Comparison of ENCODE assay signal across 1 cellular context in genomic region chr5:72226950-72227349, GRCh38.
TF ChIP-seq lines count a peak whose summit lies in the region.

No MANE protein-coding gene starts in this region.

TF ChIP-seq in K562, 482 proteins besides CTCF, POLR2A, EP300 and RAD21 (continued from another document and continues in another):
- TF ChIP-seq, protein P1, sequence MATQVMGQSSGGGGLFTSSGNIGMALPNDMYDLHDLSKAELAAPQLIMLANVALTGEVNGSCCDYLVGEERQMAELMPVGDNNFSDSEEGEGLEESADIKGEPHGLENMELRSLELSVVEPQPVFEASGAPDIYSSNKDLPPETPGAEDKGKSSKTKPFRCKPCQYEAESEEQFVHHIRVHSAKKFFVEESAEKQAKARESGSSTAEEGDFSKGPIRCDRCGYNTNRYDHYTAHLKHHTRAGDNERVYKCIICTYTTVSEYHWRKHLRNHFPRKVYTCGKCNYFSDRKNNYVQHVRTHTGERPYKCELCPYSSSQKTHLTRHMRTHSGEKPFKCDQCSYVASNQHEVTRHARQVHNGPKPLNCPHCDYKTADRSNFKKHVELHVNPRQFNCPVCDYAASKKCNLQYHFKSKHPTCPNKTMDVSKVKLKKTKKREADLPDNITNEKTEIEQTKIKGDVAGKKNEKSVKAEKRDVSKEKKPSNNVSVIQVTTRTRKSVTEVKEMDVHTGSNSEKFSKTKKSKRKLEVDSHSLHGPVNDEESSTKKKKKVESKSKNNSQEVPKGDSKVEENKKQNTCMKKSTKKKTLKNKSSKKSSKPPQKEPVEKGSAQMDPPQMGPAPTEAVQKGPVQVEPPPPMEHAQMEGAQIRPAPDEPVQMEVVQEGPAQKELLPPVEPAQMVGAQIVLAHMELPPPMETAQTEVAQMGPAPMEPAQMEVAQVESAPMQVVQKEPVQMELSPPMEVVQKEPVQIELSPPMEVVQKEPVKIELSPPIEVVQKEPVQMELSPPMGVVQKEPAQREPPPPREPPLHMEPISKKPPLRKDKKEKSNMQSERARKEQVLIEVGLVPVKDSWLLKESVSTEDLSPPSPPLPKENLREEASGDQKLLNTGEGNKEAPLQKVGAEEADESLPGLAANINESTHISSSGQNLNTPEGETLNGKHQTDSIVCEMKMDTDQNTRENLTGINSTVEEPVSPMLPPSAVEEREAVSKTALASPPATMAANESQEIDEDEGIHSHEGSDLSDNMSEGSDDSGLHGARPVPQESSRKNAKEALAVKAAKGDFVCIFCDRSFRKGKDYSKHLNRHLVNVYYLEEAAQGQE (CRISPR knock-in tag; IDR thresholded peaks at IDR 0.05; ENCODE audit: low read depth): no peak
- no peak for TF ChIP-seq FIP1L1 (IDR thresholded peaks at IDR 0.05; ENCODE audit: low read depth, low read length, poor library complexity, severe bottlenecking)
- peak; percentile 77; the same call in 1 of the 2 replicates for TF ChIP-seq ZKSCAN1 (IDR thresholded peaks at IDR 0.05; ENCODE audit: low read depth, low read length)
- TF ChIP-seq SMAD4 (CRISPR knock-in tag; conservative IDR thresholded peaks at IDR 0.05): peak; percentile 54; the same call in 1 of the 2 replicates
- no peak for TF ChIP-seq SREBF1 (IDR thresholded peaks at IDR 0.05; ENCODE audit: borderline replicate concordance, low read depth, low read length)
- TF ChIP-seq ZNF134 (CRISPR knock-in tag; conservative IDR thresholded peaks at IDR 0.05): no peak
- TF ChIP-seq NFYB (IDR thresholded peaks at IDR 0.05; ENCODE audit: extremely low read depth, insufficient read length): no peak
- TF ChIP-seq ESRRA (IDR thresholded peaks at IDR 0.05; ENCODE audit: borderline replicate concordance, low read depth): no peak; the same call in none of the 2 replicates
- TF ChIP-seq SRF (CRISPR knock-in tag; IDR thresholded peaks at IDR 0.05): no peak
- TF ChIP-seq, protein P2, sequence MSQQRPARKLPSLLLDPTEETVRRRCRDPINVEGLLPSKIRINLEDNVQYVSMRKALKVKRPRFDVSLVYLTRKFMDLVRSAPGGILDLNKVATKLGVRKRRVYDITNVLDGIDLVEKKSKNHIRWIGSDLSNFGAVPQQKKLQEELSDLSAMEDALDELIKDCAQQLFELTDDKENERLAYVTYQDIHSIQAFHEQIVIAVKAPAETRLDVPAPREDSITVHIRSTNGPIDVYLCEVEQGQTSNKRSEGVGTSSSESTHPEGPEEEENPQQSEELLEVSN (IDR thresholded peaks at IDR 0.05; ENCODE audit: borderline replicate concordance in 1 of 2, extremely low read depth in 1 of 2, insufficient read depth in 1 of 2, insufficient read length in 1 of 2, low read depth in 1 of 2, low read length in 1 of 2, poor library complexity in 1 of 2, severe bottlenecking in 1 of 2): no peak
- TF ChIP-seq MEF2A (IDR thresholded peaks at IDR 0.05; ENCODE audit: control insufficient read depth, low read depth, low read length): peak; percentile 80
- TF ChIP-seq, protein P3, sequence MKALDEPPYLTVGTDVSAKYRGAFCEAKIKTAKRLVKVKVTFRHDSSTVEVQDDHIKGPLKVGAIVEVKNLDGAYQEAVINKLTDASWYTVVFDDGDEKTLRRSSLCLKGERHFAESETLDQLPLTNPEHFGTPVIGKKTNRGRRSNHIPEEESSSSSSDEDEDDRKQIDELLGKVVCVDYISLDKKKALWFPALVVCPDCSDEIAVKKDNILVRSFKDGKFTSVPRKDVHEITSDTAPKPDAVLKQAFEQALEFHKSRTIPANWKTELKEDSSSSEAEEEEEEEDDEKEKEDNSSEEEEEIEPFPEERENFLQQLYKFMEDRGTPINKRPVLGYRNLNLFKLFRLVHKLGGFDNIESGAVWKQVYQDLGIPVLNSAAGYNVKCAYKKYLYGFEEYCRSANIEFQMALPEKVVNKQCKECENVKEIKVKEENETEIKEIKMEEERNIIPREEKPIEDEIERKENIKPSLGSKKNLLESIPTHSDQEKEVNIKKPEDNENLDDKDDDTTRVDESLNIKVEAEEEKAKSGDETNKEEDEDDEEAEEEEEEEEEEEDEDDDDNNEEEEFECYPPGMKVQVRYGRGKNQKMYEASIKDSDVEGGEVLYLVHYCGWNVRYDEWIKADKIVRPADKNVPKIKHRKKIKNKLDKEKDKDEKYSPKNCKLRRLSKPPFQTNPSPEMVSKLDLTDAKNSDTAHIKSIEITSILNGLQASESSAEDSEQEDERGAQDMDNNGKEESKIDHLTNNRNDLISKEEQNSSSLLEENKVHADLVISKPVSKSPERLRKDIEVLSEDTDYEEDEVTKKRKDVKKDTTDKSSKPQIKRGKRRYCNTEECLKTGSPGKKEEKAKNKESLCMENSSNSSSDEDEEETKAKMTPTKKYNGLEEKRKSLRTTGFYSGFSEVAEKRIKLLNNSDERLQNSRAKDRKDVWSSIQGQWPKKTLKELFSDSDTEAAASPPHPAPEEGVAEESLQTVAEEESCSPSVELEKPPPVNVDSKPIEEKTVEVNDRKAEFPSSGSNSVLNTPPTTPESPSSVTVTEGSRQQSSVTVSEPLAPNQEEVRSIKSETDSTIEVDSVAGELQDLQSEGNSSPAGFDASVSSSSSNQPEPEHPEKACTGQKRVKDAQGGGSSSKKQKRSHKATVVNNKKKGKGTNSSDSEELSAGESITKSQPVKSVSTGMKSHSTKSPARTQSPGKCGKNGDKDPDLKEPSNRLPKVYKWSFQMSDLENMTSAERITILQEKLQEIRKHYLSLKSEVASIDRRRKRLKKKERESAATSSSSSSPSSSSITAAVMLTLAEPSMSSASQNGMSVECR (CRISPR knock-in tag; IDR thresholded peaks at IDR 0.05): no peak
- TF ChIP-seq BRD4 (IDR thresholded peaks at IDR 0.05): no peak
- peak in 1 of 2 experiments; percentile 48; a peak in 1 of 4 replicates for TF ChIP-seq TEAD1 (CRISPR knock-in tag; IDR thresholded peaks at IDR 0.05)
- TF ChIP-seq, protein P4, sequence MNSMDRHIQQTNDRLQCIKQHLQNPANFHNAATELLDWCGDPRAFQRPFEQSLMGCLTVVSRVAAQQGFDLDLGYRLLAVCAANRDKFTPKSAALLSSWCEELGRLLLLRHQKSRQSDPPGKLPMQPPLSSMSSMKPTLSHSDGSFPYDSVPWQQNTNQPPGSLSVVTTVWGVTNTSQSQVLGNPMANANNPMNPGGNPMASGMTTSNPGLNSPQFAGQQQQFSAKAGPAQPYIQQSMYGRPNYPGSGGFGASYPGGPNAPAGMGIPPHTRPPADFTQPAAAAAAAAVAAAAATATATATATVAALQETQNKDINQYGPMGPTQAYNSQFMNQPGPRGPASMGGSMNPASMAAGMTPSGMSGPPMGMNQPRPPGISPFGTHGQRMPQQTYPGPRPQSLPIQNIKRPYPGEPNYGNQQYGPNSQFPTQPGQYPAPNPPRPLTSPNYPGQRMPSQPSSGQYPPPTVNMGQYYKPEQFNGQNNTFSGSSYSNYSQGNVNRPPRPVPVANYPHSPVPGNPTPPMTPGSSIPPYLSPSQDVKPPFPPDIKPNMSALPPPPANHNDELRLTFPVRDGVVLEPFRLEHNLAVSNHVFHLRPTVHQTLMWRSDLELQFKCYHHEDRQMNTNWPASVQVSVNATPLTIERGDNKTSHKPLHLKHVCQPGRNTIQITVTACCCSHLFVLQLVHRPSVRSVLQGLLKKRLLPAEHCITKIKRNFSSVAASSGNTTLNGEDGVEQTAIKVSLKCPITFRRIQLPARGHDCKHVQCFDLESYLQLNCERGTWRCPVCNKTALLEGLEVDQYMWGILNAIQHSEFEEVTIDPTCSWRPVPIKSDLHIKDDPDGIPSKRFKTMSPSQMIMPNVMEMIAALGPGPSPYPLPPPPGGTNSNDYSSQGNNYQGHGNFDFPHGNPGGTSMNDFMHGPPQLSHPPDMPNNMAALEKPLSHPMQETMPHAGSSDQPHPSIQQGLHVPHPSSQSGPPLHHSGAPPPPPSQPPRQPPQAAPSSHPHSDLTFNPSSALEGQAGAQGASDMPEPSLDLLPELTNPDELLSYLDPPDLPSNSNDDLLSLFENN (IDR thresholded peaks at IDR 0.05; ENCODE audit: low read depth in 2 of 2, low read length in 2 of 2): peak in 1 of 2 experiments; percentile 57; a peak in 1 of 4 replicates
- TF ChIP-seq ILF3 (IDR thresholded peaks at IDR 0.05; ENCODE audit: borderline replicate concordance): no peak
- TF ChIP-seq CBX5 (IDR thresholded peaks at IDR 0.05; ENCODE audit: borderline replicate concordance, low read depth): no peak
- no peak for TF ChIP-seq ZNF217 (CRISPR knock-in tag; IDR thresholded peaks at IDR 0.05)
- no peak for TF ChIP-seq NEUROD1 (IDR thresholded peaks at IDR 0.05; ENCODE audit: borderline replicate concordance, low read depth, low read length, partially characterized antibody)
- TF ChIP-seq SFPQ (IDR thresholded peaks at IDR 0.05; ENCODE audit: low read depth, low read length): no peak
- TF ChIP-seq RUNX1 (IDR thresholded peaks at IDR 0.05; ENCODE audit: low read depth): 0 out of 2 replicates have a peak, but pooled peaks have one; percentile 54
- TF ChIP-seq ZFP36 (IDR thresholded peaks at IDR 0.05; ENCODE audit: low read depth, low read length, partially characterized antibody): no peak
- TF ChIP-seq MTA3 (IDR thresholded peaks at IDR 0.05; ENCODE audit: borderline replicate concordance): no peak
- TF ChIP-seq ELF2 (CRISPR knock-in tag; IDR thresholded peaks at IDR 0.05): no peak
- no peak for TF ChIP-seq ZNF280A (IDR thresholded peaks at IDR 0.05; ENCODE audit: low read depth, partially characterized antibody)
- peak; percentile 97 for TF ChIP-seq LEF1 (IDR thresholded peaks at IDR 0.05)
- no peak for TF ChIP-seq BRF1 (IDR thresholded peaks at IDR 0.05; ENCODE audit: borderline replicate concordance, extremely low read depth, insufficient read length)
- no peak for TF ChIP-seq TOE1 (IDR thresholded peaks at IDR 0.05; ENCODE audit: borderline replicate concordance)
- no peak for TF ChIP-seq TOE1 (CRISPR knock-in tag; IDR thresholded peaks at IDR 0.05; ENCODE audit: borderline replicate concordance, low read depth)
- no peak for TF ChIP-seq RBM15 (IDR thresholded peaks at IDR 0.05; ENCODE audit: insufficient read depth, low read length)
- TF ChIP-seq SIRT6 (IDR thresholded peaks at IDR 0.05; ENCODE audit: low read depth, low read length): no peak
- no peak for TF ChIP-seq ZFX (CRISPR knock-in tag; IDR thresholded peaks at IDR 0.05)
- TF ChIP-seq CXXC5 (CRISPR knock-in tag; IDR thresholded peaks at IDR 0.05): peak; percentile 32; the same call in 1 of the 2 replicates
- TF ChIP-seq KAT8 (IDR thresholded peaks at IDR 0.05; ENCODE audit: low read depth): no peak
- peak in 1 of 2 experiments; percentile 73; a peak in 2 of 4 replicates for TF ChIP-seq FOXA3 (CRISPR knock-in tag; conservative IDR thresholded peaks at IDR 0.05 in 1 of 2, IDR thresholded peaks at IDR 0.05 in 1 of 2)
- no peak for TF ChIP-seq ZNF197 (CRISPR knock-in tag; IDR thresholded peaks at IDR 0.05; ENCODE audit: low read depth)
- TF ChIP-seq TARDBP (IDR thresholded peaks at IDR 0.05): no peak
- TF ChIP-seq SIN3B (IDR thresholded peaks at IDR 0.05; ENCODE audit: low read depth): no peak
- no peak for TF ChIP-seq ZNF124 (CRISPR knock-in tag; IDR thresholded peaks at IDR 0.05)
- no peak for TF ChIP-seq GABPB1 (CRISPR knock-in tag; IDR thresholded peaks at IDR 0.05)
- no peak for TF ChIP-seq MIER1 (IDR thresholded peaks at IDR 0.05; ENCODE audit: low read depth)
- TF ChIP-seq PHB (CRISPR knock-in tag; IDR thresholded peaks at IDR 0.05): no peak
- TF ChIP-seq FOXP4 (CRISPR knock-in tag; IDR thresholded peaks at IDR 0.05; ENCODE audit: borderline replicate concordance): no peak
- TF ChIP-seq, protein P5, sequence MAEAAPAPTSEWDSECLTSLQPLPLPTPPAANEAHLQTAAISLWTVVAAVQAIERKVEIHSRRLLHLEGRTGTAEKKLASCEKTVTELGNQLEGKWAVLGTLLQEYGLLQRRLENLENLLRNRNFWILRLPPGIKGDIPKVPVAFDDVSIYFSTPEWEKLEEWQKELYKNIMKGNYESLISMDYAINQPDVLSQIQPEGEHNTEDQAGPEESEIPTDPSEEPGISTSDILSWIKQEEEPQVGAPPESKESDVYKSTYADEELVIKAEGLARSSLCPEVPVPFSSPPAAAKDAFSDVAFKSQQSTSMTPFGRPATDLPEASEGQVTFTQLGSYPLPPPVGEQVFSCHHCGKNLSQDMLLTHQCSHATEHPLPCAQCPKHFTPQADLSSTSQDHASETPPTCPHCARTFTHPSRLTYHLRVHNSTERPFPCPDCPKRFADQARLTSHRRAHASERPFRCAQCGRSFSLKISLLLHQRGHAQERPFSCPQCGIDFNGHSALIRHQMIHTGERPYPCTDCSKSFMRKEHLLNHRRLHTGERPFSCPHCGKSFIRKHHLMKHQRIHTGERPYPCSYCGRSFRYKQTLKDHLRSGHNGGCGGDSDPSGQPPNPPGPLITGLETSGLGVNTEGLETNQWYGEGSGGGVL (CRISPR knock-in tag; IDR thresholded peaks at IDR 0.05): no peak
- no peak; the same call in 1 of the 2 replicates for TF ChIP-seq ZNF766 (CRISPR knock-in tag; conservative IDR thresholded peaks at IDR 0.05)
